1 cellular context compared by ENCODE assay signal in genomic region chr3:170910542-170910941, GRCh38.
TF ChIP-seq lines count a peak whose summit lies in the region.

No MANE protein-coding gene starts in this region.

TF ChIP-seq in HEK293, 187 proteins besides CTCF, POLR2A, EP300 and RAD21 (continued from another document):
- peak; percentile 64 for TF ChIP-seq SETDB1 (IDR thresholded peaks at IDR 0.05; ENCODE audit: insufficient read length, low read length)
- no peak for TF ChIP-seq ZSCAN4 (tag by site-specific recombination; IDR thresholded peaks at IDR 0.05)
TF ChIP-seq in HEK293: peak in this region for 2.
